Comparison of ENCODE assay signal across 1 cellular context in genomic region chr3:128060473-128061381, GRCh38.
TF ChIP-seq lines count a peak whose summit lies in the region.

No MANE protein-coding gene starts in this region.

TF ChIP-seq in SK-N-SH treated with all-trans-retinoic acid at 6 μM for 48 hours, 23 proteins besides CTCF, POLR2A, EP300 and RAD21 (continued from another document):
- no peak for TF ChIP-seq SNAI2 (CRISPR knock-in tag; IDR thresholded peaks at IDR 0.05)
- no peak for TF ChIP-seq TOX (CRISPR knock-in tag; IDR thresholded peaks at IDR 0.05; ENCODE audit: borderline replicate concordance)
- no peak for TF ChIP-seq PPARA (CRISPR knock-in tag; IDR thresholded peaks at IDR 0.05; ENCODE audit: borderline replicate concordance)
- TF ChIP-seq ARNTL (CRISPR knock-in tag; IDR thresholded peaks at IDR 0.05; ENCODE audit: borderline replicate concordance, low read depth): no peak
- no peak for TF ChIP-seq RARB (CRISPR knock-in tag; IDR thresholded peaks at IDR 0.05)
- TF ChIP-seq GLIS3 (CRISPR knock-in tag; IDR thresholded peaks at IDR 0.05): no peak
- TF ChIP-seq ZNF70 (CRISPR knock-in tag; IDR thresholded peaks at IDR 0.05): no peak
- no peak for TF ChIP-seq OSR1 (CRISPR knock-in tag; IDR thresholded peaks at IDR 0.05)
- no peak for TF ChIP-seq TCF4 (CRISPR knock-in tag; IDR thresholded peaks at IDR 0.05; ENCODE audit: borderline replicate concordance)
- no peak for TF ChIP-seq CSDC2 (CRISPR knock-in tag; IDR thresholded peaks at IDR 0.05)
- no peak for TF ChIP-seq ZFP30 (CRISPR knock-in tag; IDR thresholded peaks at IDR 0.05)
- no peak for TF ChIP-seq CSRNP3 (CRISPR knock-in tag; IDR thresholded peaks at IDR 0.05)
- TF ChIP-seq ISL1 (CRISPR knock-in tag; IDR thresholded peaks at IDR 0.05): no peak
- TF ChIP-seq ZC3H10 (CRISPR knock-in tag; IDR thresholded peaks at IDR 0.05): no peak
- TF ChIP-seq BACH2 (CRISPR knock-in tag; IDR thresholded peaks at IDR 0.05; ENCODE audit: borderline replicate concordance): no peak
- no peak for TF ChIP-seq CREB5 (CRISPR knock-in tag; IDR thresholded peaks at IDR 0.05; ENCODE audit: low read depth)
- no peak for TF ChIP-seq PATZ1 (CRISPR knock-in tag; IDR thresholded peaks at IDR 0.05; ENCODE audit: borderline replicate concordance)
- no peak for TF ChIP-seq ESRRG (CRISPR knock-in tag; IDR thresholded peaks at IDR 0.05)
TF ChIP-seq in SK-N-SH treated with all-trans-retinoic acid at 6 μM for 48 hours: peak in this region for 0.
